Comparison of ENCODE assay signal across 20 cellular contexts in the genomic region with DNA sequence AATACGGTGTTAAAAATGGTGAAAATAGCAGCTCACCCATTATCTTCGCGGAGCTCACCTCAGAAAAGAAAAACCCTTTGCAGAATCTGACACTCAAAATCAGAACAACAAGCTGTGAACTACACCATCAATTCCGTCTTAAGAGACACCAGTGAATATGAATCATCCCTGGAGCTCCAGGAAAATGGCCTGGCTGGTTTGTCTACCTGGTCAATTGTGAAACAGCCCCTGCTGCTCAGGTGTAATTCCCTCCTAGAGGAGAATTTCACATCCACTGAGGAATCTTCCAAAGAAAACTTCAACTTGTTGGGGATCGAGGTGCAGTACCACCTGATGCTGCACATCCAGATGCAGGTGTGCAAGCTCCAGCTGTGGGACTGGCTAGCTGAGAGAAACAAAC. TPM values are rescaled to one million over a fixed set of nuclear protein-coding genes. Genes with fewer than 3 reads are reported as not detected.
DNase-seq lines count a peak whose midpoint lies in the region; ATAC-seq and TF ChIP-seq lines count a peak whose summit lies in the region.
"Had no signal": no experiment of that assay in that cellular context is flagged by ENCODE, and none has a peak within 500 bp of the region (broad histone marks: within the 10 kb centered on the region; RNA-seq: fewer than 3 reads in every experiment).

No MANE protein-coding gene starts in this region.

- POLR2A ChIA-PET in activated CD4-positive, alpha-beta T cell treated with anti-CD3 and anti-CD28 coated beads for 36 hours (lab: Charles Lee), result no interaction called here

- CTCF ChIA-PET in activated CD4-positive, alpha-beta T cell treated with anti-CD3 and anti-CD28 coated beads for 36 hours (lab: Charles Lee), result no interaction called here

- DNase-seq in activated CD4-positive, alpha-beta T cell treated with anti-CD3 and anti-CD28 coated beads for 36 hours, result no peak
- DNase-seq in activated CD4-positive, alpha-beta T cell treated with anti-CD3 and anti-CD28 coated beads for 4 hours, result no peak
- DNase-seq in epithelial cell of esophagus (ENCODE audit: low read depth) (peak; percentile 73), trophoblast cell (peak; percentile 20 to 65)
- no peak for DNase-seq in activated naive CD8-positive, alpha-beta T cell treated with anti-CD3 and anti-CD28 coated beads for 36 hours
- no peak for DNase-seq in activated naive CD8-positive, alpha-beta T cell treated with anti-CD3 and anti-CD28 coated beads, Interleukin-2, amount 50 U/mL, for 24 hours
- DNase-seq: Calu3; CD4-positive, CD25-positive, alpha-beta regulatory T cell; COR-L47; DMS53; DMS79 treated with DMSO at 0.1 percent for 48 hours; GF-D8; H9 had no signal

- peaks cover 9% of the 10 kb centered on the region for H3K4me1 Mint-ChIP-seq in activated CD4-positive, alpha-beta T cell treated with anti-CD3 and anti-CD28 coated beads for 36 hours
- peaks cover 8% of the 10 kb centered on the region for H3K4me1 Mint-ChIP-seq in activated naive CD8-positive, alpha-beta T cell treated with anti-CD3 and anti-CD28 coated beads for 36 hours
- H3K4me1 Mint-ChIP-seq in activated naive CD8-positive, alpha-beta T cell treated with anti-CD3 and anti-CD28 coated beads, Interleukin-2, amount 50 U/mL, for 24 hours, result peaks cover 22% of the 10 kb centered on the region

- H3K9me3 Mint-ChIP-seq in activated CD4-positive, alpha-beta T cell treated with anti-CD3 and anti-CD28 coated beads for 36 hours (ENCODE audit: low read depth), result no peaks in the 10 kb centered on the region
- no peaks in the 10 kb centered on the region for H3K9me3 Mint-ChIP-seq in activated naive CD8-positive, alpha-beta T cell treated with anti-CD3 and anti-CD28 coated beads for 36 hours
- H3K9me3 Mint-ChIP-seq in activated naive CD8-positive, alpha-beta T cell treated with anti-CD3 and anti-CD28 coated beads, Interleukin-2, amount 50 U/mL, for 24 hours, result no peaks in the 10 kb centered on the region
- H3K9me3 Mint-ChIP-seq: CD4-positive, CD25-positive, alpha-beta regulatory T cell; GM23338; H9 had no signal

- H4K8ac ChIP-seq in trophoblast cell (ENCODE audit: low read depth, low read length), result no peak overlapping the region

- no peak overlapping the region for H2BK12ac ChIP-seq in trophoblast cell (ENCODE audit: low read length)

- WGBS in trophoblast cell (ENCODE audit: extremely low coverage, insufficient coverage, insufficient read length), result no CpG with 5 or more reads among the region's 5 CpGs

- H3K27me3 Mint-ChIP-seq in activated CD4-positive, alpha-beta T cell treated with anti-CD3 and anti-CD28 coated beads for 36 hours, result no peaks in the 10 kb centered on the region
- no peaks in the 10 kb centered on the region for H3K27me3 Mint-ChIP-seq in activated naive CD8-positive, alpha-beta T cell treated with anti-CD3 and anti-CD28 coated beads for 36 hours
- H3K27me3 Mint-ChIP-seq in activated naive CD8-positive, alpha-beta T cell treated with anti-CD3 and anti-CD28 coated beads, Interleukin-2, amount 50 U/mL, for 24 hours, result no peaks in the 10 kb centered on the region
- H3K27me3 Mint-ChIP-seq: B cell; CD4-positive, CD25-positive, alpha-beta regulatory T cell had no signal

- H3K27me3 ChIP-seq in trophoblast cell (ENCODE audit: insufficient read depth, low read length), result no peaks in the 10 kb centered on the region
- H3K27me3 ChIP-seq: BLaER1 had no signal

- peaks cover 9% of the 10 kb centered on the region for H3K79me2 ChIP-seq in trophoblast cell (ENCODE audit: control insufficient read depth, insufficient read depth, low read length, poor library complexity)

- H3K4me3 ChIP-seq in epithelial cell of esophagus (ENCODE audit: low read length) (no peak overlapping the region), trophoblast cell (ENCODE audit: low read depth, low read length) (no peak overlapping the region)
- H3K4me3 ChIP-seq: BLaER1, GM23338 had no signal

- H3K23ac ChIP-seq in trophoblast cell (ENCODE audit: low read length), result no peak overlapping the region

- no peak overlapping the region for H2BK120ac ChIP-seq in trophoblast cell (ENCODE audit: insufficient read depth, low read length, poor library complexity)

- no peak overlapping the region for H3K14ac ChIP-seq in trophoblast cell (ENCODE audit: low read length)

- no peak overlapping the region for H3K4me3 Mint-ChIP-seq in activated CD4-positive, alpha-beta T cell treated with anti-CD3 and anti-CD28 coated beads for 36 hours
- H3K4me3 Mint-ChIP-seq in activated naive CD8-positive, alpha-beta T cell treated with anti-CD3 and anti-CD28 coated beads for 36 hours, result no peak overlapping the region
- H3K4me3 Mint-ChIP-seq in activated naive CD8-positive, alpha-beta T cell treated with anti-CD3 and anti-CD28 coated beads, Interleukin-2, amount 50 U/mL, for 24 hours, result no peak overlapping the region
- H3K4me3 Mint-ChIP-seq: B cell, GM23338, H9 had no signal

- H2AK5ac ChIP-seq in trophoblast cell (ENCODE audit: low read length), result no peak overlapping the region

- H3K36me3 Mint-ChIP-seq in activated CD4-positive, alpha-beta T cell treated with anti-CD3 and anti-CD28 coated beads for 36 hours (ENCODE audit: low read depth), result peaks cover 39% of the 10 kb centered on the region
- peaks cover 32% of the 10 kb centered on the region for H3K36me3 Mint-ChIP-seq in activated naive CD8-positive, alpha-beta T cell treated with anti-CD3 and anti-CD28 coated beads for 36 hours
- peaks cover 37% of the 10 kb centered on the region for H3K36me3 Mint-ChIP-seq in activated naive CD8-positive, alpha-beta T cell treated with anti-CD3 and anti-CD28 coated beads, Interleukin-2, amount 50 U/mL, for 24 hours (ENCODE audit: low read depth)

- no peak overlapping the region for H4K12ac ChIP-seq in trophoblast cell (ENCODE audit: low read depth, low read length)

- peaks cover 0 to 2% of the 10 kb centered on the region in 2 experiments for H3K4me1 ChIP-seq in trophoblast cell (ENCODE audit: control insufficient read depth in 1 of 2, insufficient read depth in 2 of 2, low read length in 2 of 2)

- ATAC-seq in activated CD4-positive, alpha-beta T cell treated with anti-CD3 and anti-CD28 coated beads for 36 hours, result no peak
- no peak for ATAC-seq in GM21423 (IDR thresholded peaks at IDR 0.05; ENCODE audit: unreplicated experiment)
- ATAC-seq in activated naive CD8-positive, alpha-beta T cell treated with anti-CD3 and anti-CD28 coated beads, Interleukin-2, amount 50 U/mL, for 24 hours, result no peak
- ATAC-seq: GM23338, HCT116 had no signal

- H3K9ac ChIP-seq in trophoblast cell (ENCODE audit: low read length), result no peak overlapping the region
- H3K9ac ChIP-seq: BLaER1 had no signal

- H3K36me3 ChIP-seq in trophoblast cell (ENCODE audit: control insufficient read depth in 1 of 2, insufficient read depth in 2 of 2, low read length in 2 of 2), result peaks cover 2 to 4% of the 10 kb centered on the region in 2 experiments

- peak overlapping the region; percentile 14 for H3K27ac Mint-ChIP-seq in activated CD4-positive, alpha-beta T cell treated with anti-CD3 and anti-CD28 coated beads for 36 hours
- no peak overlapping the region for H3K27ac Mint-ChIP-seq in activated naive CD8-positive, alpha-beta T cell treated with anti-CD3 and anti-CD28 coated beads for 36 hours
- no peak overlapping the region for H3K27ac Mint-ChIP-seq in activated naive CD8-positive, alpha-beta T cell treated with anti-CD3 and anti-CD28 coated beads, Interleukin-2, amount 50 U/mL, for 24 hours
- H3K27ac Mint-ChIP-seq: B cell; CD4-positive, CD25-positive, alpha-beta regulatory T cell; GM23338; H9 had no signal

- no peak overlapping the region for H2AFZ ChIP-seq in trophoblast cell (ENCODE audit: insufficient read depth, low read length, poor library complexity)
- H2AFZ ChIP-seq: GM23338 had no signal

- H3K9me3 ChIP-seq in trophoblast cell (ENCODE audit: insufficient read depth, low read depth, low read length), result no peaks in the 10 kb centered on the region
- H3K9me3 ChIP-seq: BLaER1 had no signal

- H3K18ac ChIP-seq in trophoblast cell (ENCODE audit: low read length), result no peak overlapping the region

- no peak overlapping the region for H2BK5ac ChIP-seq in trophoblast cell (ENCODE audit: low read depth, low read length, poor library complexity)

- TF ChIP-seq CTCF in epithelial cell of esophagus (IDR thresholded peaks at IDR 0.05; ENCODE audit: insufficient read depth, low read depth, low read length, missing control alignments), result no peak

- no peak overlapping the region for H3K4me2 ChIP-seq in trophoblast cell (ENCODE audit: low read length)
- H3K4me2 ChIP-seq: BLaER1, GM23338 had no signal

- intact Hi-C loops in activated CD4-positive, alpha-beta T cell treated with anti-CD3 and anti-CD28 coated beads for 36 hours (cut with DNase I, micrococcal nuclease), result no loop called here

- peaks cover 5% of the 10 kb centered on the region for H3K79me1 ChIP-seq in trophoblast cell (ENCODE audit: low read length)

- H4K91ac ChIP-seq in trophoblast cell (ENCODE audit: low read depth, low read length), result no peak overlapping the region

- H3K4ac ChIP-seq in trophoblast cell (ENCODE audit: low read depth, low read length), result no peak overlapping the region

- H3K27ac ChIP-seq in trophoblast cell (ENCODE audit: low read depth, low read length), result peak overlapping the region; percentile 23
- H3K27ac ChIP-seq: 22Rv1, BLaER1, C4-2B had no signal

RNA-seq across cellular contexts. Expression of gene XRN1, which starts 3.0 kb away (rescaled TPM):
- total RNA-seq in activated CD4-positive, alpha-beta T cell treated with anti-CD3 and anti-CD28 coated beads for 36 hours, result 100 to 1,000 TPM in 1 of 2 experiments, 10 to 100 TPM in 1; 54.2 to 117 TPM
- 12.4 and 14.8 TPM in 2 replicates for polyA plus RNA-seq in trophoblast cell (2013)
- 10 to 100 TPM; 38.7 to 40.0 TPM for total RNA-seq in activated naive CD8-positive, alpha-beta T cell treated with anti-CD3 and anti-CD28 coated beads for 36 hours

Comparison
In these comparisons a context has a peak if more than half of its experiments do, and no peak if none do; other contexts are left out.
1. DNase-seq: peak in epithelial cell of esophagus (single experiment) and trophoblast cell (2 of 2); none in activated CD4-positive, alpha-beta T cell treated with anti-CD3 and anti-CD28 coated beads for 36 hours (single experiment), activated CD4-positive, alpha-beta T cell treated with anti-CD3 and anti-CD28 coated beads for 4 hours (0 of 2), activated naive CD8-positive, alpha-beta T cell treated with anti-CD3 and anti-CD28 coated beads for 36 hours (single experiment) and activated naive CD8-positive, alpha-beta T cell treated with anti-CD3 and anti-CD28 coated beads, Interleukin-2, amount 50 U/mL, for 24 hours (single experiment).